Comparison of ENCODE assay signal across 20 cellular contexts in genomic region chr5:98570010-98570409, GRCh38.
A peak's percentile ranks its signal among the peaks of the same experiment; 100 is the strongest.
DNase-seq lines count a peak whose midpoint lies in the region; ATAC-seq, FAIRE-seq and TF ChIP-seq lines count a peak whose summit lies in the region.
"Had no signal": no experiment of that assay in that cellular context is flagged by ENCODE, and none has a peak within 500 bp of the region (broad histone marks: within the 10 kb centered on the region; RNA-seq: fewer than 3 reads in every experiment).

No MANE protein-coding gene starts in this region.

- dilution Hi-C loops in endothelial cell of umbilical vein (cut with MboI; ENCODE audit: extremely low pct_ligation_motif_present, low sequenced_read_pairs), result no loop called here

- H3K36me3 ChIP-seq in endothelial cell of umbilical vein (ENCODE audit: control insufficient read depth in 2 of 2, extremely low read depth in 1 of 2, insufficient read depth in 2 of 2, low read length in 2 of 2) (no peaks in the 10 kb centered on the region), neural progenitor cell (no peaks in the 10 kb centered on the region), upper lobe of left lung (no peaks in the 10 kb centered on the region)
- H3K36me3 ChIP-seq: ovary had no signal

- H2AFZ ChIP-seq in endothelial cell of umbilical vein (ENCODE audit: low read depth, low read length) (no peak overlapping the region), neural progenitor cell (replicated peaks) (no peak overlapping the region)

- no peak overlapping the region for H3K4me3 ChIP-seq in endothelial cell of umbilical vein (replicated peaks in 1 of 3; ENCODE audit: insufficient read depth in 1 of 3, low read depth in 1 of 3, low read length in 3 of 3)
- no peak overlapping the region for H3K4me3 ChIP-seq in neural progenitor cell
- H3K4me3 ChIP-seq in upper lobe of left lung, result no peak overlapping the region
- H3K4me3 ChIP-seq: ovary had no signal

- H3K9me3 Mint-ChIP-seq in neural progenitor cell, result peaks cover 9% of the 10 kb centered on the region
- H3K9me3 Mint-ChIP-seq: mesothelial cell of epicardium had no signal

- CTCF ChIA-PET in endothelial cell of umbilical vein (lab: Charles Lee), result no interaction called here

- DNase-seq in Daoy (ENCODE audit: low read depth) (peak; percentile 9), NCI-H69 (lab: John Stamatoyannopoulos, UW) (peak; percentile 55), endothelial cell of umbilical vein (ENCODE audit: low read depth, low spot score) (peak; percentile 52), neural progenitor cell (ENCODE audit: low spot score) (no peak), hippocampal formation (lab: John Stamatoyannopoulos, UW) (no peak), upper lobe of left lung (no peak), frontal cortex (ENCODE audit: low spot score in 2 of 2) (no peak), caudate nucleus (lab: John Stamatoyannopoulos, UW) (no peak)
- DNase-seq: activated CD4-positive, alpha-beta T cell treated with anti-CD3 and anti-CD28 coated beads for 36 hours; activated CD8-positive, alpha-beta memory T cell treated with anti-CD3 and anti-CD28 coated beads, Interleukin-2, amount 50 U/mL, for 48 hours; activated naive CD4-positive, alpha-beta T cell treated with Interleukin-2 at 50 U/mL for 16 hours; Calu3; effector CD8-positive, alpha-beta T cell; NCI-H1417; SHP77 treated with DMSO at 0.1 percent for 48 hours had no signal

- no peaks in the 10 kb centered on the region for H3K27me3 ChIP-seq in endothelial cell of umbilical vein (ENCODE audit: control insufficient read depth in 2 of 2, insufficient read depth in 2 of 2, low read length in 2 of 2)
- no peaks in the 10 kb centered on the region for H3K27me3 ChIP-seq in neural progenitor cell
- no peaks in the 10 kb centered on the region for H3K27me3 ChIP-seq in upper lobe of left lung
- H3K27me3 ChIP-seq: ovary had no signal

- peaks cover 4% of the 10 kb centered on the region for H3K27me3 Mint-ChIP-seq in neural progenitor cell (ENCODE audit: insufficient read depth, low read depth)
- H3K27me3 Mint-ChIP-seq: stimulated activated memory B cell treated with anti-CD40 and anti-IgM and Interleukin-4, amounts not matched to agents 10 μg/mL and 1 μg/mL and 100 μg/mL, for 72 hours had no signal

- no peaks in the 10 kb centered on the region for H3K79me2 ChIP-seq in endothelial cell of umbilical vein (ENCODE audit: control insufficient read depth, insufficient read depth, low read length)
- H3K79me2 ChIP-seq in neural progenitor cell (ENCODE audit: low read depth), result no peaks in the 10 kb centered on the region

- intact Hi-C loops in endothelial cell of umbilical vein (cut with micrococcal nuclease), result no loop called here

- TF ChIP-seq POLR2A in endothelial cell of umbilical vein (IDR thresholded peaks at IDR 0.05; ENCODE audit: low read depth, low read length), result no peak
- no peak for TF ChIP-seq POLR2A in upper lobe of left lung (IDR thresholded peaks at IDR 0.05)

- H3K4me1 Mint-ChIP-seq in neural progenitor cell, result peaks cover 34% of the 10 kb centered on the region
- H3K4me1 Mint-ChIP-seq: activated CD4-positive, alpha-beta T cell treated with anti-CD3 and anti-CD28 coated beads for 36 hours; stimulated activated memory B cell treated with anti-CD40 and anti-IgM and Interleukin-4, amounts not matched to agents 10 μg/mL and 1 μg/mL and 100 μg/mL, for 72 hours had no signal

- H3K4me3 Mint-ChIP-seq in neural progenitor cell, result no peak overlapping the region
- H3K4me3 Mint-ChIP-seq: activated CD4-positive, alpha-beta T cell treated with anti-CD3 and anti-CD28 coated beads for 36 hours; mesothelial cell of epicardium; stimulated activated memory B cell treated with anti-CD40 and anti-IgM and Interleukin-4, amounts not matched to agents 10 μg/mL and 1 μg/mL and 100 μg/mL, for 72 hours had no signal

- H3K4me2 ChIP-seq in endothelial cell of umbilical vein (ENCODE audit: insufficient read depth, low read length) (no peak overlapping the region), neural progenitor cell (peak overlapping the region; percentile 63)
- H3K4me2 ChIP-seq: KMS-11 had no signal

- peaks cover 16% of the 10 kb centered on the region for H3F3A ChIP-seq in neural progenitor cell (ENCODE audit: low read depth)

- peak overlapping the region; percentile 5 for H3K27ac Mint-ChIP-seq in neural progenitor cell
- H3K27ac Mint-ChIP-seq: activated CD4-positive, alpha-beta T cell treated with anti-CD3 and anti-CD28 coated beads for 36 hours; mesothelial cell of epicardium; stimulated activated memory B cell treated with anti-CD40 and anti-IgM and Interleukin-4, amounts not matched to agents 10 μg/mL and 1 μg/mL and 100 μg/mL, for 72 hours had no signal

- TF ChIP-seq EP300 in upper lobe of left lung (IDR thresholded peaks at IDR 0.05), result no peak

- no peak for ATAC-seq in upper lobe of left lung (ENCODE audit: low FRiP score in 2 of 2)
- ATAC-seq: activated CD4-positive, alpha-beta T cell treated with anti-CD3 and anti-CD28 coated beads for 36 hours; stimulated activated memory B cell treated with anti-CD40 and anti-IgM and Interleukin-4, amounts not matched to agents 10 μg/mL and 1 μg/mL and 100 μg/mL, for 72 hours had no signal

- POLR2A ChIA-PET in endothelial cell of umbilical vein (lab: Charles Lee), result no interaction called here

- H3K27ac ChIP-seq in endothelial cell of umbilical vein (ENCODE audit: insufficient read depth, low read depth, low read length) (no peak overlapping the region), neural progenitor cell (peak overlapping the region; percentile 90), upper lobe of left lung (no peak overlapping the region), caudate nucleus (ENCODE audit: low read depth, low read length) (no peak overlapping the region)
- H3K27ac ChIP-seq: KMS-11, ovary had no signal

- no peaks in the 10 kb centered on the region for H3K9me1 ChIP-seq in endothelial cell of umbilical vein (replicated peaks; ENCODE audit: control insufficient read depth, extremely low read depth, insufficient read depth, low read length)

- H3K9ac ChIP-seq in endothelial cell of umbilical vein (replicated peaks; ENCODE audit: extremely low read depth, insufficient read depth, low read length) (no peak overlapping the region), neural progenitor cell (no peak overlapping the region)
- H3K9ac ChIP-seq: KMS-11 had no signal

- H3K36me3 Mint-ChIP-seq in neural progenitor cell, result no peaks in the 10 kb centered on the region
- H3K36me3 Mint-ChIP-seq: mesothelial cell of epicardium; stimulated activated memory B cell treated with anti-CD40 and anti-IgM and Interleukin-4, amounts not matched to agents 10 μg/mL and 1 μg/mL and 100 μg/mL, for 72 hours had no signal

- TF ChIP-seq CTCF in endothelial cell of umbilical vein (IDR thresholded peaks at IDR 0.05; ENCODE audit: extremely low read depth in 1 of 2, insufficient read depth in 1 of 2, low read depth in 1 of 2, low read length in 2 of 2) (no peak), neural progenitor cell (IDR thresholded peaks at IDR 0.05) (no peak), upper lobe of left lung (IDR thresholded peaks at IDR 0.05) (no peak)

- FAIRE-seq in endothelial cell of umbilical vein (lab: Jason Lieb, UNC), result peak; percentile 58
- FAIRE-seq in frontal cortex (lab: Jason Lieb, UNC), result no peak
- FAIRE-seq: small intestine had no signal

- H3K4me1 ChIP-seq in endothelial cell of umbilical vein (ENCODE audit: control insufficient read depth, extremely low read depth, insufficient read depth, low read length) (peaks cover 2% of the 10 kb centered on the region), neural progenitor cell (peaks cover 28% of the 10 kb centered on the region), upper lobe of left lung (no peaks in the 10 kb centered on the region)

- no TSS peak for BruUV-seq in endothelial cell of umbilical vein (replicated peaks; lab: Mats Ljungman, UMichigan)

- no peaks in the 10 kb centered on the region for H3K9me3 ChIP-seq in endothelial cell of umbilical vein (replicated peaks; ENCODE audit: control insufficient read depth, insufficient read depth, low read length)
- peaks cover 6% of the 10 kb centered on the region for H3K9me3 ChIP-seq in neural progenitor cell (ENCODE audit: low read depth)
- no peaks in the 10 kb centered on the region for H3K9me3 ChIP-seq in upper lobe of left lung
- H3K9me3 ChIP-seq: ovary had no signal

- 20 to 22% methylated on average over 1 of the region's 1 CpG for WGBS in upper lobe of left lung, 2 donors

- H4K20me1 ChIP-seq in endothelial cell of umbilical vein (replicated peaks; ENCODE audit: control insufficient read depth, extremely low read depth, insufficient read depth, low read length) (no peaks in the 10 kb centered on the region), neural progenitor cell (ENCODE audit: low read depth) (no peaks in the 10 kb centered on the region)

TF ChIP-seq in endothelial cell of umbilical vein, 7 proteins besides CTCF, POLR2A, EP300 and RAD21:
- TF ChIP-seq MYC (IDR thresholded peaks at IDR 0.05; ENCODE audit: low read depth, low read length) (no peak), EZH2 (IDR thresholded peaks at IDR 0.05; ENCODE audit: borderline replicate concordance, low read depth, low read length, severe bottlenecking) (no peak), GATA2 (IDR thresholded peaks at IDR 0.05; ENCODE audit: insufficient read depth, insufficient read length, low read depth, low read length) (peak; percentile 16), FOS (IDR thresholded peaks at IDR 0.05; ENCODE audit: borderline replicate concordance, insufficient read depth, low read length) (peak; percentile 67), POLR2AphosphoS5 (IDR thresholded peaks at IDR 0.05; ENCODE audit: insufficient read depth, low read depth, low read length) (no peak)
TF ChIP-seq in endothelial cell of umbilical vein: peak in this region for 2.

Comparison
In these comparisons a context has a peak if more than half of its experiments do, and no peak if none do; other contexts are left out.
1. DNase-seq: peak in Daoy (single experiment), NCI-H69 (single experiment) and endothelial cell of umbilical vein (single experiment); none in neural progenitor cell (single experiment), hippocampal formation (0 of 2), upper lobe of left lung (0 of 2), frontal cortex (0 of 2) and caudate nucleus (0 of 61).